In the genomic region with DNA sequence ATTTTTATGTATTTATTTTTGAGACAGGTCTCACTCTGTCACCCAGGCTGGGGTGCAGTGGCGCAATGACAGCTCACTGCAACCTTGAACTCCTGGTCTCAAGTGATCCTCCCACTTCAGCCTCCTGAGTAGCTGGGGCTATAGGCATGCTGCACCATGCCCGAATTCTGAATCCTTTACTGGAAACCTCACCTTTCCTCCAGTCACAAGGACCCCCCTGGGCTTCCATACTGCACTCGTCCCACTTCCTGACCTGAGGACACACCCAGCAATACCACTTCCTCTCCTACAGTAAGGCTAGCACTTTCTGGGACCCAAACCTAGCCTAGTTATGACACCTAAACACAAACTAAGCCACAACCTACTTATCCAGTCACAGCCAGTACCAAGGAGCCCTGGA, we compare ENCODE assay signal across 1 cellular context.
TF ChIP-seq lines count a peak whose summit lies in the region.

No MANE protein-coding gene starts in this region.

TF ChIP-seq in HepG2, 621 proteins besides CTCF, POLR2A, EP300 and RAD21 (continued from another document and continues in another):
- TF ChIP-seq ZNF615 (CRISPR knock-in tag; IDR thresholded peaks at IDR 0.05; ENCODE audit: borderline replicate concordance) (no peak), RXRA (CRISPR knock-in tag; IDR thresholded peaks at IDR 0.05) (peak; percentile 59; the same call in 1 of the 2 replicates), KLF13 (CRISPR knock-in tag; IDR thresholded peaks at IDR 0.05) (no peak), PPARG (CRISPR knock-in tag; conservative IDR thresholded peaks at IDR 0.05) (peak; percentile 90), DR1 (CRISPR knock-in tag; IDR thresholded peaks at IDR 0.05) (no peak), SPEN (CRISPR knock-in tag; IDR thresholded peaks at IDR 0.05; ENCODE audit: low read depth) (no peak), PHF8 (CRISPR knock-in tag; IDR thresholded peaks at IDR 0.05) (no peak), ZMYM4 (CRISPR knock-in tag; IDR thresholded peaks at IDR 0.05) (0 out of 2 replicates have a peak, but pooled peaks have one; percentile 53), RXRB (CRISPR knock-in tag; IDR thresholded peaks at IDR 0.05; ENCODE audit: borderline replicate concordance) (peak; percentile 45; the same call in 1 of the 2 replicates), ZNF207 (IDR thresholded peaks at IDR 0.05; ENCODE audit: borderline replicate concordance) (no peak), HNF4A (CRISPR knock-in tag; IDR thresholded peaks at IDR 0.05) (peak; percentile 80), ZNF549 (CRISPR knock-in tag; IDR thresholded peaks at IDR 0.05) (no peak), ZNF790 (CRISPR knock-in tag; IDR thresholded peaks at IDR 0.05; ENCODE audit: borderline replicate concordance) (no peak), ETV5 (CRISPR knock-in tag; IDR thresholded peaks at IDR 0.05; ENCODE audit: borderline replicate concordance) (peak; percentile 11; the same call in 1 of the 2 replicates), ZNF629 (CRISPR knock-in tag; conservative IDR thresholded peaks at IDR 0.05) (no peak), ZNF343 (CRISPR knock-in tag; IDR thresholded peaks at IDR 0.05) (no peak), CBX1 (IDR thresholded peaks at IDR 0.05; ENCODE audit: low read depth) (no peak), SALL1 (CRISPR knock-in tag; IDR thresholded peaks at IDR 0.05) (peak; percentile 62; the same call in 1 of the 2 replicates), ZNF749 (CRISPR knock-in tag; IDR thresholded peaks at IDR 0.05; ENCODE audit: borderline replicate concordance) (no peak), ZNF530 (CRISPR knock-in tag; IDR thresholded peaks at IDR 0.05; ENCODE audit: low read depth) (no peak), SP5 (CRISPR knock-in tag; IDR thresholded peaks at IDR 0.05; ENCODE audit: borderline replicate concordance, low read depth) (peak; percentile 83; the same call in 1 of the 2 replicates), ELF1 (CRISPR knock-in tag; IDR thresholded peaks at IDR 0.05) (no peak; the same call in 1 of the 2 replicates), HHEX (CRISPR knock-in tag; IDR thresholded peaks at IDR 0.05) (no peak), ZNF260 (CRISPR knock-in tag; IDR thresholded peaks at IDR 0.05; ENCODE audit: borderline replicate concordance, low read depth) (no peak), GFI1 (CRISPR knock-in tag; IDR thresholded peaks at IDR 0.05; ENCODE audit: borderline replicate concordance) (no peak), ZNF263 (CRISPR knock-in tag; IDR thresholded peaks at IDR 0.05) (no peak), FOSL2 (CRISPR knock-in tag; IDR thresholded peaks at IDR 0.05) (peak; percentile 45), FOSL1 (CRISPR knock-in tag; IDR thresholded peaks at IDR 0.05; ENCODE audit: borderline replicate concordance) (no peak), THYN1 (CRISPR knock-in tag; IDR thresholded peaks at IDR 0.05; ENCODE audit: borderline replicate concordance, low read depth) (no peak), ZNF674 (CRISPR knock-in tag; IDR thresholded peaks at IDR 0.05; ENCODE audit: low read depth) (no peak), YEATS2 (CRISPR knock-in tag; IDR thresholded peaks at IDR 0.05; ENCODE audit: borderline replicate concordance) (peak; percentile 12; the same call in 1 of the 2 replicates), HDAC1 (CRISPR knock-in tag; IDR thresholded peaks at IDR 0.05) (peak; percentile 19; the same call in 1 of the 2 replicates)
- TF ChIP-seq, protein P1, sequence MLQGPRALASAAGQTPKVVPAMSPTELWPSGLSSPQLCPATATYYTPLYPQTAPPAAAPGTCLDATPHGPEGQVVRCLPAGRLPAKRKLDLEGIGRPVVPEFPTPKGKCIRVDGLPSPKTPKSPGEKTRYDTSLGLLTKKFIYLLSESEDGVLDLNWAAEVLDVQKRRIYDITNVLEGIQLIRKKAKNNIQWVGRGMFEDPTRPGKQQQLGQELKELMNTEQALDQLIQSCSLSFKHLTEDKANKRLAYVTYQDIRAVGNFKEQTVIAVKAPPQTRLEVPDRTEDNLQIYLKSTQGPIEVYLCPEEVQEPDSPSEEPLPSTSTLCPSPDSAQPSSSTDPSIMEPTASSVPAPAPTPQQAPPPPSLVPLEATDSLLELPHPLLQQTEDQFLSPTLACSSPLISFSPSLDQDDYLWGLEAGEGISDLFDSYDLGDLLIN (CRISPR knock-in tag; IDR thresholded peaks at IDR 0.05; ENCODE audit: borderline replicate concordance) = 0 out of 2 replicates have a peak, but pooled peaks have one; percentile 43
- TF ChIP-seq, protein P2, sequence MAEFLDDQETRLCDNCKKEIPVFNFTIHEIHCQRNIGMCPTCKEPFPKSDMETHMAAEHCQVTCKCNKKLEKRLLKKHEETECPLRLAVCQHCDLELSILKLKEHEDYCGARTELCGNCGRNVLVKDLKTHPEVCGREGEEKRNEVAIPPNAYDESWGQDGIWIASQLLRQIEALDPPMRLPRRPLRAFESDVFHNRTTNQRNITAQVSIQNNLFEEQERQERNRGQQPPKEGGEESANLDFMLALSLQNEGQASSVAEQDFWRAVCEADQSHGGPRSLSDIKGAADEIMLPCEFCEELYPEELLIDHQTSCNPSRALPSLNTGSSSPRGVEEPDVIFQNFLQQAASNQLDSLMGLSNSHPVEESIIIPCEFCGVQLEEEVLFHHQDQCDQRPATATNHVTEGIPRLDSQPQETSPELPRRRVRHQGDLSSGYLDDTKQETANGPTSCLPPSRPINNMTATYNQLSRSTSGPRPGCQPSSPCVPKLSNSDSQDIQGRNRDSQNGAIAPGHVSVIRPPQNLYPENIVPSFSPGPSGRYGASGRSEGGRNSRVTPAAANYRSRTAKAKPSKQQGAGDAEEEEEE (CRISPR knock-in tag; IDR thresholded peaks at IDR 0.05; ENCODE audit: borderline replicate concordance) = no peak
- TF ChIP-seq, protein P3, sequence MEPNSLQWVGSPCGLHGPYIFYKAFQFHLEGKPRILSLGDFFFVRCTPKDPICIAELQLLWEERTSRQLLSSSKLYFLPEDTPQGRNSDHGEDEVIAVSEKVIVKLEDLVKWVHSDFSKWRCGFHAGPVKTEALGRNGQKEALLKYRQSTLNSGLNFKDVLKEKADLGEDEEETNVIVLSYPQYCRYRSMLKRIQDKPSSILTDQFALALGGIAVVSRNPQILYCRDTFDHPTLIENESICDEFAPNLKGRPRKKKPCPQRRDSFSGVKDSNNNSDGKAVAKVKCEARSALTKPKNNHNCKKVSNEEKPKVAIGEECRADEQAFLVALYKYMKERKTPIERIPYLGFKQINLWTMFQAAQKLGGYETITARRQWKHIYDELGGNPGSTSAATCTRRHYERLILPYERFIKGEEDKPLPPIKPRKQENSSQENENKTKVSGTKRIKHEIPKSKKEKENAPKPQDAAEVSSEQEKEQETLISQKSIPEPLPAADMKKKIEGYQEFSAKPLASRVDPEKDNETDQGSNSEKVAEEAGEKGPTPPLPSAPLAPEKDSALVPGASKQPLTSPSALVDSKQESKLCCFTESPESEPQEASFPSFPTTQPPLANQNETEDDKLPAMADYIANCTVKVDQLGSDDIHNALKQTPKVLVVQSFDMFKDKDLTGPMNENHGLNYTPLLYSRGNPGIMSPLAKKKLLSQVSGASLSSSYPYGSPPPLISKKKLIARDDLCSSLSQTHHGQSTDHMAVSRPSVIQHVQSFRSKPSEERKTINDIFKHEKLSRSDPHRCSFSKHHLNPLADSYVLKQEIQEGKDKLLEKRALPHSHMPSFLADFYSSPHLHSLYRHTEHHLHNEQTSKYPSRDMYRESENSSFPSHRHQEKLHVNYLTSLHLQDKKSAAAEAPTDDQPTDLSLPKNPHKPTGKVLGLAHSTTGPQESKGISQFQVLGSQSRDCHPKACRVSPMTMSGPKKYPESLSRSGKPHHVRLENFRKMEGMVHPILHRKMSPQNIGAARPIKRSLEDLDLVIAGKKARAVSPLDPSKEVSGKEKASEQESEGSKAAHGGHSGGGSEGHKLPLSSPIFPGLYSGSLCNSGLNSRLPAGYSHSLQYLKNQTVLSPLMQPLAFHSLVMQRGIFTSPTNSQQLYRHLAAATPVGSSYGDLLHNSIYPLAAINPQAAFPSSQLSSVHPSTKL (CRISPR knock-in tag; IDR thresholded peaks at IDR 0.05) = peak; percentile 53; the same call in 1 of the 2 replicates
- TF ChIP-seq, protein P4, sequence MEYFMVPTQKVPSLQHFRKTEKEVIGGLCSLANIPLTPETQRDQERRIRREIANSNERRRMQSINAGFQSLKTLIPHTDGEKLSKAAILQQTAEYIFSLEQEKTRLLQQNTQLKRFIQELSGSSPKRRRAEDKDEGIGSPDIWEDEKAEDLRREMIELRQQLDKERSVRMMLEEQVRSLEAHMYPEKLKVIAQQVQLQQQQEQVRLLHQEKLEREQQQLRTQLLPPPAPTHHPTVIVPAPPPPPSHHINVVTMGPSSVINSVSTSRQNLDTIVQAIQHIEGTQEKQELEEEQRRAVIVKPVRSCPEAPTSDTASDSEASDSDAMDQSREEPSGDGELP (IDR thresholded peaks at IDR 0.05; ENCODE audit: borderline replicate concordance, low read depth) = no peak
- TF ChIP-seq, protein P5, sequence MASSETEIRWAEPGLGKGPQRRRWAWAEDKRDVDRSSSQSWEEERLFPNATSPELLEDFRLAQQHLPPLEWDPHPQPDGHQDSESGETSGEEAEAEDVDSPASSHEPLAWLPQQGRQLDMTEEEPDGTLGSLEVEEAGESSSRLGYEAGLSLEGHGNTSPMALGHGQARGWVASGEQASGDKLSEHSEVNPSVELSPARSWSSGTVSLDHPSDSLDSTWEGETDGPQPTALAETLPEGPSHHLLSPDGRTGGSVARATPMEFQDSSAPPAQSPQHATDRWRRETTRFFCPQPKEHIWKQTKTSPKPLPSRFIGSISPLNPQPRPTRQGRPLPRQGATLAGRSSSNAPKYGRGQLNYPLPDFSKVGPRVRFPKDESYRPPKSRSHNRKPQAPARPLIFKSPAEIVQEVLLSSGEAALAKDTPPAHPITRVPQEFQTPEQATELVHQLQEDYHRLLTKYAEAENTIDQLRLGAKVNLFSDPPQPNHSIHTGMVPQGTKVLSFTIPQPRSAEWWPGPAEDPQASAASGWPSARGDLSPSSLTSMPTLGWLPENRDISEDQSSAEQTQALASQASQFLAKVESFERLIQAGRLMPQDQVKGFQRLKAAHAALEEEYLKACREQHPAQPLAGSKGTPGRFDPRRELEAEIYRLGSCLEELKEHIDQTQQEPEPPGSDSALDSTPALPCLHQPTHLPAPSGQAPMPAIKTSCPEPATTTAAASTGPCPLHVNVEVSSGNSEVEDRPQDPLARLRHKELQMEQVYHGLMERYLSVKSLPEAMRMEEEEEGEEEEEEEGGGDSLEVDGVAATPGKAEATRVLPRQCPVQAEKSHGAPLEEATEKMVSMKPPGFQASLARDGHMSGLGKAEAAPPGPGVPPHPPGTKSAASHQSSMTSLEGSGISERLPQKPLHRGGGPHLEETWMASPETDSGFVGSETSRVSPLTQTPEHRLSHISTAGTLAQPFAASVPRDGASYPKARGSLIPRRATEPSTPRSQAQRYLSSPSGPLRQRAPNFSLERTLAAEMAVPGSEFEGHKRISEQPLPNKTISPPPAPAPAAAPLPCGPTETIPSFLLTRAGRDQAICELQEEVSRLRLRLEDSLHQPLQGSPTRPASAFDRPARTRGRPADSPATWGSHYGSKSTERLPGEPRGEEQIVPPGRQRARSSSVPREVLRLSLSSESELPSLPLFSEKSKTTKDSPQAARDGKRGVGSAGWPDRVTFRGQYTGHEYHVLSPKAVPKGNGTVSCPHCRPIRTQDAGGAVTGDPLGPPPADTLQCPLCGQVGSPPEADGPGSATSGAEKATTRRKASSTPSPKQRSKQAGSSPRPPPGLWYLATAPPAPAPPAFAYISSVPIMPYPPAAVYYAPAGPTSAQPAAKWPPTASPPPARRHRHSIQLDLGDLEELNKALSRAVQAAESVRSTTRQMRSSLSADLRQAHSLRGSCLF (CRISPR knock-in tag; IDR thresholded peaks at IDR 0.05; ENCODE audit: borderline replicate concordance) = no peak
- TF ChIP-seq, protein P6, sequence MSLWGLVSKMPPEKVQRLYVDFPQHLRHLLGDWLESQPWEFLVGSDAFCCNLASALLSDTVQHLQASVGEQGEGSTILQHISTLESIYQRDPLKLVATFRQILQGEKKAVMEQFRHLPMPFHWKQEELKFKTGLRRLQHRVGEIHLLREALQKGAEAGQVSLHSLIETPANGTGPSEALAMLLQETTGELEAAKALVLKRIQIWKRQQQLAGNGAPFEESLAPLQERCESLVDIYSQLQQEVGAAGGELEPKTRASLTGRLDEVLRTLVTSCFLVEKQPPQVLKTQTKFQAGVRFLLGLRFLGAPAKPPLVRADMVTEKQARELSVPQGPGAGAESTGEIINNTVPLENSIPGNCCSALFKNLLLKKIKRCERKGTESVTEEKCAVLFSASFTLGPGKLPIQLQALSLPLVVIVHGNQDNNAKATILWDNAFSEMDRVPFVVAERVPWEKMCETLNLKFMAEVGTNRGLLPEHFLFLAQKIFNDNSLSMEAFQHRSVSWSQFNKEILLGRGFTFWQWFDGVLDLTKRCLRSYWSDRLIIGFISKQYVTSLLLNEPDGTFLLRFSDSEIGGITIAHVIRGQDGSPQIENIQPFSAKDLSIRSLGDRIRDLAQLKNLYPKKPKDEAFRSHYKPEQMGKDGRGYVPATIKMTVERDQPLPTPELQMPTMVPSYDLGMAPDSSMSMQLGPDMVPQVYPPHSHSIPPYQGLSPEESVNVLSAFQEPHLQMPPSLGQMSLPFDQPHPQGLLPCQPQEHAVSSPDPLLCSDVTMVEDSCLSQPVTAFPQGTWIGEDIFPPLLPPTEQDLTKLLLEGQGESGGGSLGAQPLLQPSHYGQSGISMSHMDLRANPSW (CRISPR knock-in tag; IDR thresholded peaks at IDR 0.05; ENCODE audit: borderline replicate concordance) = no peak
- TF ChIP-seq, protein P7, sequence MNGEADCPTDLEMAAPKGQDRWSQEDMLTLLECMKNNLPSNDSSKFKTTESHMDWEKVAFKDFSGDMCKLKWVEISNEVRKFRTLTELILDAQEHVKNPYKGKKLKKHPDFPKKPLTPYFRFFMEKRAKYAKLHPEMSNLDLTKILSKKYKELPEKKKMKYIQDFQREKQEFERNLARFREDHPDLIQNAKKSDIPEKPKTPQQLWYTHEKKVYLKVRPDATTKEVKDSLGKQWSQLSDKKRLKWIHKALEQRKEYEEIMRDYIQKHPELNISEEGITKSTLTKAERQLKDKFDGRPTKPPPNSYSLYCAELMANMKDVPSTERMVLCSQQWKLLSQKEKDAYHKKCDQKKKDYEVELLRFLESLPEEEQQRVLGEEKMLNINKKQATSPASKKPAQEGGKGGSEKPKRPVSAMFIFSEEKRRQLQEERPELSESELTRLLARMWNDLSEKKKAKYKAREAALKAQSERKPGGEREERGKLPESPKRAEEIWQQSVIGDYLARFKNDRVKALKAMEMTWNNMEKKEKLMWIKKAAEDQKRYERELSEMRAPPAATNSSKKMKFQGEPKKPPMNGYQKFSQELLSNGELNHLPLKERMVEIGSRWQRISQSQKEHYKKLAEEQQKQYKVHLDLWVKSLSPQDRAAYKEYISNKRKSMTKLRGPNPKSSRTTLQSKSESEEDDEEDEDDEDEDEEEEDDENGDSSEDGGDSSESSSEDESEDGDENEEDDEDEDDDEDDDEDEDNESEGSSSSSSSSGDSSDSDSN (CRISPR knock-in tag; IDR thresholded peaks at IDR 0.05) = no peak
- TF ChIP-seq, protein P8, sequence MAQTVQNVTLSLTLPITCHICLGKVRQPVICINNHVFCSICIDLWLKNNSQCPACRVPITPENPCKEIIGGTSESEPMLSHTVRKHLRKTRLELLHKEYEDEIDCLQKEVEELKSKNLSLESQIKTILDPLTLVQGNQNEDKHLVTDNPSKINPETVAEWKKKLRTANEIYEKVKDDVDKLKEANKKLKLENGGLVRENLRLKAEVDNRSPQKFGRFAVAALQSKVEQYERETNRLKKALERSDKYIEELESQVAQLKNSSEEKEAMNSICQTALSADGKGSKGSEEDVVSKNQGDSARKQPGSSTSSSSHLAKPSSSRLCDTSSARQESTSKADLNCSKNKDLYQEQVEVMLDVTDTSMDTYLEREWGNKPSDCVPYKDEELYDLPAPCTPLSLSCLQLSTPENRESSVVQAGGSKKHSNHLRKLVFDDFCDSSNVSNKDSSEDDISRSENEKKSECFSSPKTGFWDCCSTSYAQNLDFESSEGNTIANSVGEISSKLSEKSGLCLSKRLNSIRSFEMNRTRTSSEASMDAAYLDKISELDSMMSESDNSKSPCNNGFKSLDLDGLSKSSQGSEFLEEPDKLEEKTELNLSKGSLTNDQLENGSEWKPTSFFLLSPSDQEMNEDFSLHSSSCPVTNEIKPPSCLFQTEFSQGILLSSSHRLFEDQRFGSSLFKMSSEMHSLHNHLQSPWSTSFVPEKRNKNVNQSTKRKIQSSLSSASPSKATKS (CRISPR knock-in tag; IDR thresholded peaks at IDR 0.05) = no peak
